In the genomic region with DNA sequence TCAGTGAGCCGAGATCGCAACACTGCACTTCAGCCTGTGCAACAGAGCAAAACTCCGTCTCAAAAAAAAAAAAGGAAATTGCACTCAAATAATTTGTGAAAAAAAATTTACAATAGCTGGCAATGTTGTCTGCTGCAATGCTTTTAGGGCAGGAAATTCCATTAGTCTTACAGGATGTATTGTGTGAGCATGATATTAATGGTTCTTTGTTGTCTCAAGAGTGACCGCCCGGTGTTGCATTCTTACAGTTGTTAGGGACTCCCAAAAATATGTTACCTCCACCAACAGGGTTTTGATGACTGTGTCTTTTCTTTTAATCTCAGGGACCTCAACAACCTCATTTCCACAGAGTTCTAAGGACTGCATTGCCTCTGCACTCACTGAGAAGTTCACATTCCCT, we compare ENCODE assay signal across 1 cellular context.
TF ChIP-seq lines count a peak whose summit lies in the region.

No MANE protein-coding gene starts in this region.

TF ChIP-seq in endothelial cell of umbilical vein, 7 proteins besides CTCF, POLR2A, EP300 and RAD21:
- TF ChIP-seq, protein P1, sequence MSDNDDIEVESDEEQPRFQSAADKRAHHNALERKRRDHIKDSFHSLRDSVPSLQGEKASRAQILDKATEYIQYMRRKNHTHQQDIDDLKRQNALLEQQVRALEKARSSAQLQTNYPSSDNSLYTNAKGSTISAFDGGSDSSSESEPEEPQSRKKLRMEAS (IDR thresholded peaks at IDR 0.05; ENCODE audit: insufficient read depth, insufficient read length): no peak
- TF ChIP-seq JUN (IDR thresholded peaks at IDR 0.05; ENCODE audit: borderline replicate concordance, insufficient read depth, insufficient read length, low read depth) (peak; percentile 76), FOS (IDR thresholded peaks at IDR 0.05; ENCODE audit: borderline replicate concordance, insufficient read depth, low read length) (peak; percentile 31), GATA2 (IDR thresholded peaks at IDR 0.05; ENCODE audit: insufficient read depth, insufficient read length, low read depth, low read length) (peak; percentile 53), MYC (IDR thresholded peaks at IDR 0.05; ENCODE audit: low read depth, low read length) (no peak), POLR2AphosphoS5 (IDR thresholded peaks at IDR 0.05; ENCODE audit: insufficient read depth, low read depth, low read length) (peak; percentile 69), EZH2 (IDR thresholded peaks at IDR 0.05; ENCODE audit: borderline replicate concordance, low read depth, low read length, severe bottlenecking) (no peak)
